Comparison of ENCODE assay signal across 1 cellular context in the genomic region with DNA sequence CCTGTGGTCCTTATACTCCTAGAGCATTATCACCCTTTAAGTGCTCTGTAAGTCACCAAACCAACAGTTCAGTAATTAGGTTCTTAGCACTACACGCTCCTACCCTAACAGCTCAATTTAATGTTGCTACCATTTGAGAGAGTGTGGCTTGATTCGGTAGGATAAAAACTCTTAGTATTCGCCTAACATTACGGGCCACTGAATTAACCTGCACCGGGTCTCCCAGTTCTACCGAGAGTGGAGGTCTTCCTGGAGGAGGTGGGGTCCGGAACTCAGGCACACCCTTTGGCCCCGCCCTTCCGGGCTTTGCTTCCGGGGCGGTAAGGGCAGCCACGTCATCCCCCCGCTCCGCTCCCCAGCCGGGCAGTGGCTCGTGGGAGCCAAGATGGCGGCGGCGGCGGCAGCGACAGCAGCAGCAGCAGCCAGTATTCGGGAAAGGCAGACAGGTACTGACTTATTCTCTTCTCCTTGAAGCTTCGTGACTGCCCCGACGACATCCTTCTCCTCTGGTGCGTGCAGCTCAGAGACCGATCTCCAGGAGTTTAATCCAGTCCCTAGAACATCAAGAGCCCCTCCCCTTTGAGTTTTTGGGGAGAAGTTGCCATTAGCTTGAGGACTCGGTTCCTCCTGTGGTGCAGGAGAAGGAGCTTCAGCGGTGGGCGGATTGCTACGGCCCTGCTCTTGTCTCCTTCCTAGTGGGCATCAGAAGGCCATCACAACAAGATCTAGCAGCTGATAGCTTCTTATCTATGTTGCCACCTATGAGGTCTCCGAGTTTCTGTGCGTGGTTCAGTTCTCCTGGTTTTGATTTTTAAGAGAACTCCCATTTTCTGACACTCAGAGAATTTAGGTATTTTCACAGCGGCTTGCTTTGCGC.
TF ChIP-seq lines count a peak whose summit lies in the region.

A gene with protein sequence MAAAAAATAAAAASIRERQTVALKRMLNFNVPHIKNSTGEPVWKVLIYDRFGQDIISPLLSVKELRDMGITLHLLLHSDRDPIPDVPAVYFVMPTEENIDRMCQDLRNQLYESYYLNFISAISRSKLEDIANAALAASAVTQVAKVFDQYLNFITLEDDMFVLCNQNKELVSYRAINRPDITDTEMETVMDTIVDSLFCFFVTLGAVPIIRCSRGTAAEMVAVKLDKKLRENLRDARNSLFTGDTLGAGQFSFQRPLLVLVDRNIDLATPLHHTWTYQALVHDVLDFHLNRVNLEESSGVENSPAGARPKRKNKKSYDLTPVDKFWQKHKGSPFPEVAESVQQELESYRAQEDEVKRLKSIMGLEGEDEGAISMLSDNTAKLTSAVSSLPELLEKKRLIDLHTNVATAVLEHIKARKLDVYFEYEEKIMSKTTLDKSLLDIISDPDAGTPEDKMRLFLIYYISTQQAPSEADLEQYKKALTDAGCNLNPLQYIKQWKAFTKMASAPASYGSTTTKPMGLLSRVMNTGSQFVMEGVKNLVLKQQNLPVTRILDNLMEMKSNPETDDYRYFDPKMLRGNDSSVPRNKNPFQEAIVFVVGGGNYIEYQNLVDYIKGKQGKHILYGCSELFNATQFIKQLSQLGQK (plus strand): TSS at position 366 of the 877 bp plus-strand sequence. CDS start 20 bp downstream, at position 386.

TF ChIP-seq in HEK293, 187 proteins besides CTCF, POLR2A, EP300 and RAD21 (continued from another document):
- TF ChIP-seq ZNF558 (tag by site-specific recombination; IDR thresholded peaks at IDR 0.05) (0 out of 2 replicates have a peak, but pooled peaks have one; percentile 19), ZEB2 (tag by site-specific recombination; IDR thresholded peaks at IDR 0.05) (peak; percentile 85)
- TF ChIP-seq, protein P1, sequence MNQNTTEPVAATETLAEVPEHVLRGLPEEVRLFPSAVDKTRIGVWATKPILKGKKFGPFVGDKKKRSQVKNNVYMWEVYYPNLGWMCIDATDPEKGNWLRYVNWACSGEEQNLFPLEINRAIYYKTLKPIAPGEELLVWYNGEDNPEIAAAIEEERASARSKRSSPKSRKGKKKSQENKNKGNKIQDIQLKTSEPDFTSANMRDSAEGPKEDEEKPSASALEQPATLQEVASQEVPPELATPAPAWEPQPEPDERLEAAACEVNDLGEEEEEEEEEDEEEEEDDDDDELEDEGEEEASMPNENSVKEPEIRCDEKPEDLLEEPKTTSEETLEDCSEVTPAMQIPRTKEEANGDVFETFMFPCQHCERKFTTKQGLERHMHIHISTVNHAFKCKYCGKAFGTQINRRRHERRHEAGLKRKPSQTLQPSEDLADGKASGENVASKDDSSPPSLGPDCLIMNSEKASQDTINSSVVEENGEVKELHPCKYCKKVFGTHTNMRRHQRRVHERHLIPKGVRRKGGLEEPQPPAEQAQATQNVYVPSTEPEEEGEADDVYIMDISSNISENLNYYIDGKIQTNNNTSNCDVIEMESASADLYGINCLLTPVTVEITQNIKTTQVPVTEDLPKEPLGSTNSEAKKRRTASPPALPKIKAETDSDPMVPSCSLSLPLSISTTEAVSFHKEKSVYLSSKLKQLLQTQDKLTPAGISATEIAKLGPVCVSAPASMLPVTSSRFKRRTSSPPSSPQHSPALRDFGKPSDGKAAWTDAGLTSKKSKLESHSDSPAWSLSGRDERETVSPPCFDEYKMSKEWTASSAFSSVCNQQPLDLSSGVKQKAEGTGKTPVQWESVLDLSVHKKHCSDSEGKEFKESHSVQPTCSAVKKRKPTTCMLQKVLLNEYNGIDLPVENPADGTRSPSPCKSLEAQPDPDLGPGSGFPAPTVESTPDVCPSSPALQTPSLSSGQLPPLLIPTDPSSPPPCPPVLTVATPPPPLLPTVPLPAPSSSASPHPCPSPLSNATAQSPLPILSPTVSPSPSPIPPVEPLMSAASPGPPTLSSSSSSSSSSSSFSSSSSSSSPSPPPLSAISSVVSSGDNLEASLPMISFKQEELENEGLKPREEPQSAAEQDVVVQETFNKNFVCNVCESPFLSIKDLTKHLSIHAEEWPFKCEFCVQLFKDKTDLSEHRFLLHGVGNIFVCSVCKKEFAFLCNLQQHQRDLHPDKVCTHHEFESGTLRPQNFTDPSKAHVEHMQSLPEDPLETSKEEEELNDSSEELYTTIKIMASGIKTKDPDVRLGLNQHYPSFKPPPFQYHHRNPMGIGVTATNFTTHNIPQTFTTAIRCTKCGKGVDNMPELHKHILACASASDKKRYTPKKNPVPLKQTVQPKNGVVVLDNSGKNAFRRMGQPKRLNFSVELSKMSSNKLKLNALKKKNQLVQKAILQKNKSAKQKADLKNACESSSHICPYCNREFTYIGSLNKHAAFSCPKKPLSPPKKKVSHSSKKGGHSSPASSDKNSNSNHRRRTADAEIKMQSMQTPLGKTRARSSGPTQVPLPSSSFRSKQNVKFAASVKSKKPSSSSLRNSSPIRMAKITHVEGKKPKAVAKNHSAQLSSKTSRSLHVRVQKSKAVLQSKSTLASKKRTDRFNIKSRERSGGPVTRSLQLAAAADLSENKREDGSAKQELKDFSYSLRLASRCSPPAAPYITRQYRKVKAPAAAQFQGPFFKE (tag by site-specific recombination; IDR thresholded peaks at IDR 0.05; ENCODE audit: borderline replicate concordance): no peak
- TF ChIP-seq, protein P2, sequence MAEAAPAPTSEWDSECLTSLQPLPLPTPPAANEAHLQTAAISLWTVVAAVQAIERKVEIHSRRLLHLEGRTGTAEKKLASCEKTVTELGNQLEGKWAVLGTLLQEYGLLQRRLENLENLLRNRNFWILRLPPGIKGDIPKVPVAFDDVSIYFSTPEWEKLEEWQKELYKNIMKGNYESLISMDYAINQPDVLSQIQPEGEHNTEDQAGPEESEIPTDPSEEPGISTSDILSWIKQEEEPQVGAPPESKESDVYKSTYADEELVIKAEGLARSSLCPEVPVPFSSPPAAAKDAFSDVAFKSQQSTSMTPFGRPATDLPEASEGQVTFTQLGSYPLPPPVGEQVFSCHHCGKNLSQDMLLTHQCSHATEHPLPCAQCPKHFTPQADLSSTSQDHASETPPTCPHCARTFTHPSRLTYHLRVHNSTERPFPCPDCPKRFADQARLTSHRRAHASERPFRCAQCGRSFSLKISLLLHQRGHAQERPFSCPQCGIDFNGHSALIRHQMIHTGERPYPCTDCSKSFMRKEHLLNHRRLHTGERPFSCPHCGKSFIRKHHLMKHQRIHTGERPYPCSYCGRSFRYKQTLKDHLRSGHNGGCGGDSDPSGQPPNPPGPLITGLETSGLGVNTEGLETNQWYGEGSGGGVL (tag by site-specific recombination; IDR thresholded peaks at IDR 0.05): no peak
